Comparison of ENCODE assay signal across 1 cellular context in the genomic region with DNA sequence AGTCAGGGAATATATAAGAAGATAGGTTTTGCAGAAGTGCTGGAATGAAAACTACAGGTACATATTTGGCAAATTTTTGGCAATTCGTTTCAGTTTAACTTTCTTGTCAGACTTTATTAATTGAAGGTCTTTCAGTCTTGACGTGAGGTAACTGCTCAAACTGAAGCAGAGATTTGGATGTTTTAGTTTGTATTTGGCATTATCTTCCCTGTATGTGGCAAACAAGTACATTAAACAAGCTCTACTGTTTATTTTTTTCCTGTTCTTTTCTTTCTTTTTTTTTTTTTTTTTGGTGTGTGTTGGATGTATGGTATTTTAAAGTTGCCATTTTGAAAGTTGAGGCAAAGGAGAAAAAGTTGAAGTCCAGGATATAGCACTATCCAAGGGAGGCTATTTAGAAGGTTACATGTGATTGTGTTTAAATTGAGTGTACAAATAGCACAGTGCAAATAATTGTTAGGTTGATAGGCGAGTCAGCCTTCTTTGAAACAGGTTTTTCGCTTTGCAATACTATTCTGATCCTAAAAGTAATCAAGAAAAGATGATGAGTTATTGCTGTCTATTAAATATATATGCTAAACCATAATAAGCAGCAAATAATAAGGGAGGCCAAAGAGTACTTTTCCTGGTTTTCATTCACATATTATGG.
TF ChIP-seq lines count a peak whose summit lies in the region.

No MANE protein-coding gene starts in this region.

TF ChIP-seq in IMR-90, 13 proteins besides CTCF, POLR2A, EP300 and RAD21:
- TF ChIP-seq BHLHE40 (IDR thresholded peaks at IDR 0.05; ENCODE audit: low read depth, low read length) (no peak), RFX5 (IDR thresholded peaks at IDR 0.05; ENCODE audit: low read depth, low read length) (no peak), FOS (IDR thresholded peaks at IDR 0.05; ENCODE audit: low read depth, low read length) (no peak), MAFK (IDR thresholded peaks at IDR 0.05; ENCODE audit: low read depth, low read length) (no peak), SMC3 (IDR thresholded peaks at IDR 0.05; ENCODE audit: low read depth, low read length) (no peak), CHD1 (IDR thresholded peaks at IDR 0.05; ENCODE audit: low read depth, low read length) (no peak), MXI1 (IDR thresholded peaks at IDR 0.05; ENCODE audit: borderline replicate concordance, low read depth, low read length) (no peak), RCOR1 (IDR thresholded peaks at IDR 0.05; ENCODE audit: insufficient replicate concordance, low read length) (no peak), MAZ (IDR thresholded peaks at IDR 0.05; ENCODE audit: borderline replicate concordance, low read depth, low read length) (no peak), CEBPB (IDR thresholded peaks at IDR 0.05; ENCODE audit: low read depth, low read length) (no peak), NFE2L2 (IDR thresholded peaks at IDR 0.05; ENCODE audit: low read depth, low read length) (no peak)
- TF ChIP-seq, protein P1, sequence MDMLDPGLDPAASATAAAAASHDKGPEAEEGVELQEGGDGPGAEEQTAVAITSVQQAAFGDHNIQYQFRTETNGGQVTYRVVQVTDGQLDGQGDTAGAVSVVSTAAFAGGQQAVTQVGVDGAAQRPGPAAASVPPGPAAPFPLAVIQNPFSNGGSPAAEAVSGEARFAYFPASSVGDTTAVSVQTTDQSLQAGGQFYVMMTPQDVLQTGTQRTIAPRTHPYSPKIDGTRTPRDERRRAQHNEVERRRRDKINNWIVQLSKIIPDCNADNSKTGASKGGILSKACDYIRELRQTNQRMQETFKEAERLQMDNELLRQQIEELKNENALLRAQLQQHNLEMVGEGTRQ (IDR thresholded peaks at IDR 0.05; ENCODE audit: low read depth, low read length), result no peak
- TF ChIP-seq, protein P2, sequence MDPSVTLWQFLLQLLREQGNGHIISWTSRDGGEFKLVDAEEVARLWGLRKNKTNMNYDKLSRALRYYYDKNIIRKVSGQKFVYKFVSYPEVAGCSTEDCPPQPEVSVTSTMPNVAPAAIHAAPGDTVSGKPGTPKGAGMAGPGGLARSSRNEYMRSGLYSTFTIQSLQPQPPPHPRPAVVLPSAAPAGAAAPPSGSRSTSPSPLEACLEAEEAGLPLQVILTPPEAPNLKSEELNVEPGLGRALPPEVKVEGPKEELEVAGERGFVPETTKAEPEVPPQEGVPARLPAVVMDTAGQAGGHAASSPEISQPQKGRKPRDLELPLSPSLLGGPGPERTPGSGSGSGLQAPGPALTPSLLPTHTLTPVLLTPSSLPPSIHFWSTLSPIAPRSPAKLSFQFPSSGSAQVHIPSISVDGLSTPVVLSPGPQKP (IDR thresholded peaks at IDR 0.05; ENCODE audit: borderline replicate concordance, low read depth, low read length), result no peak
